In the genomic region with DNA sequence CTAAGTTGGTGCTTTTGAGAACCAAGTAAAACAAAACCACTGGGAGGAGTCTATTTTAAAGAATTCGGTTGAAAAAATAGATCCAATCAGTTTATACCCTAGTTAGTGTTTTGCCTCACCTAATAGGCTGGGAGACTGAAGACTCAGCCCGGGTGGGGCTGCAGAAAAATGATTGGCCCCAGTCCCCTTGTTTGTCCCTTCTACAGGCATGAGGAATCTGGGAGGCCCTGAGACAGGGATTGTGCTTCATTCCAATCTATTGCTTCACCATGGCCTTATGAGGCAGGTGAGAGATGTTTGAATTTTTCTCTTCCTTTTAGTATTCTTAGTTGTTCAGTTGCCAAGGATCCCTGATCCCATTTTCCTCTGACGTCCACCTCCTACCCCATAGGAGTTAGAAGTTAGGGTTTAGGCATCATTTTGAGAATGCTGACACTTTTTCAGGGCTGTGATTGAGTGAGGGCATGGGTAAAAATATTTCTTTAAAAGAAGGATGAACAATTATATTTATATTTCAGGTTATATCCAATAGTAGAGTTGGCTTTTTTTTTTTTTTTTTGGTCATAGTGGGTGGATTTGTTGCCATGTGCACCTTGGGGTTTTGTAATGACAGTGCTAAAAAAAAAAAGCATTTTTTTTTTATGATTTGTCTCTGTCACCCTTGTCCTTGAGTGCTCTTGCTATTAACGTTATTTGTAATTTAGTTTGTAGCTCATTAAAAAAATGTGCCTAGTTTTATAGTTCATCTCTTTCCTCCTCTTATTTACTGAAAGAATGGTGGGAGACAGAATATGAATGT, we compare ENCODE assay signal across 2 cellular contexts.
TF ChIP-seq lines count a peak whose summit lies in the region.

No MANE protein-coding gene starts in this region.

TF ChIP-seq in SK-N-SH, 30 proteins besides CTCF, POLR2A, EP300 and RAD21 (continued from another document):
- no peak for TF ChIP-seq POLR2AphosphoS5 (IDR thresholded peaks at IDR 0.05; ENCODE audit: low read depth, low read length)

TF ChIP-seq in SK-N-SH treated with all-trans-retinoic acid at 6 μM for 48 hours, 23 proteins besides CTCF, POLR2A, EP300 and RAD21 (continued from another document):
- TF ChIP-seq CSRNP3 (CRISPR knock-in tag; IDR thresholded peaks at IDR 0.05) (no peak), TCF4 (CRISPR knock-in tag; IDR thresholded peaks at IDR 0.05; ENCODE audit: borderline replicate concordance) (no peak), ZNF8 (CRISPR knock-in tag; IDR thresholded peaks at IDR 0.05) (no peak), PPARA (CRISPR knock-in tag; IDR thresholded peaks at IDR 0.05; ENCODE audit: borderline replicate concordance) (no peak), GLIS3 (CRISPR knock-in tag; IDR thresholded peaks at IDR 0.05) (no peak), ZNF565 (CRISPR knock-in tag; conservative IDR thresholded peaks at IDR 0.05; ENCODE audit: low read depth) (no peak), ZC3H10 (CRISPR knock-in tag; IDR thresholded peaks at IDR 0.05) (no peak), ARNTL (CRISPR knock-in tag; IDR thresholded peaks at IDR 0.05; ENCODE audit: borderline replicate concordance, low read depth) (no peak)
- TF ChIP-seq, protein P1, sequence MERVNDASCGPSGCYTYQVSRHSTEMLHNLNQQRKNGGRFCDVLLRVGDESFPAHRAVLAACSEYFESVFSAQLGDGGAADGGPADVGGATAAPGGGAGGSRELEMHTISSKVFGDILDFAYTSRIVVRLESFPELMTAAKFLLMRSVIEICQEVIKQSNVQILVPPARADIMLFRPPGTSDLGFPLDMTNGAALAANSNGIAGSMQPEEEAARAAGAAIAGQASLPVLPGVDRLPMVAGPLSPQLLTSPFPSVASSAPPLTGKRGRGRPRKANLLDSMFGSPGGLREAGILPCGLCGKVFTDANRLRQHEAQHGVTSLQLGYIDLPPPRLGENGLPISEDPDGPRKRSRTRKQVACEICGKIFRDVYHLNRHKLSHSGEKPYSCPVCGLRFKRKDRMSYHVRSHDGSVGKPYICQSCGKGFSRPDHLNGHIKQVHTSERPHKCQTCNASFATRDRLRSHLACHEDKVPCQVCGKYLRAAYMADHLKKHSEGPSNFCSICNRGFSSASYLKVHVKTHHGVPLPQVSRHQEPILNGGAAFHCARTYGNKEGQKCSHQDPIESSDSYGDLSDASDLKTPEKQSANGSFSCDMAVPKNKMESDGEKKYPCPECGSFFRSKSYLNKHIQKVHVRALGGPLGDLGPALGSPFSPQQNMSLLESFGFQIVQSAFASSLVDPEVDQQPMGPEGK (CRISPR knock-in tag; IDR thresholded peaks at IDR 0.05; ENCODE audit: borderline replicate concordance), result no peak
- TF ChIP-seq, protein P2, sequence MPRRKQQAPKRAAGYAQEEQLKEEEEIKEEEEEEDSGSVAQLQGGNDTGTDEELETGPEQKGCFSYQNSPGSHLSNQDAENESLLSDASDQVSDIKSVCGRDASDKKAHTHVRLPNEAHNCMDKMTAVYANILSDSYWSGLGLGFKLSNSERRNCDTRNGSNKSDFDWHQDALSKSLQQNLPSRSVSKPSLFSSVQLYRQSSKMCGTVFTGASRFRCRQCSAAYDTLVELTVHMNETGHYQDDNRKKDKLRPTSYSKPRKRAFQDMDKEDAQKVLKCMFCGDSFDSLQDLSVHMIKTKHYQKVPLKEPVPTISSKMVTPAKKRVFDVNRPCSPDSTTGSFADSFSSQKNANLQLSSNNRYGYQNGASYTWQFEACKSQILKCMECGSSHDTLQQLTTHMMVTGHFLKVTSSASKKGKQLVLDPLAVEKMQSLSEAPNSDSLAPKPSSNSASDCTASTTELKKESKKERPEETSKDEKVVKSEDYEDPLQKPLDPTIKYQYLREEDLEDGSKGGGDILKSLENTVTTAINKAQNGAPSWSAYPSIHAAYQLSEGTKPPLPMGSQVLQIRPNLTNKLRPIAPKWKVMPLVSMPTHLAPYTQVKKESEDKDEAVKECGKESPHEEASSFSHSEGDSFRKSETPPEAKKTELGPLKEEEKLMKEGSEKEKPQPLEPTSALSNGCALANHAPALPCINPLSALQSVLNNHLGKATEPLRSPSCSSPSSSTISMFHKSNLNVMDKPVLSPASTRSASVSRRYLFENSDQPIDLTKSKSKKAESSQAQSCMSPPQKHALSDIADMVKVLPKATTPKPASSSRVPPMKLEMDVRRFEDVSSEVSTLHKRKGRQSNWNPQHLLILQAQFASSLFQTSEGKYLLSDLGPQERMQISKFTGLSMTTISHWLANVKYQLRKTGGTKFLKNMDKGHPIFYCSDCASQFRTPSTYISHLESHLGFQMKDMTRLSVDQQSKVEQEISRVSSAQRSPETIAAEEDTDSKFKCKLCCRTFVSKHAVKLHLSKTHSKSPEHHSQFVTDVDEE (CRISPR knock-in tag; IDR thresholded peaks at IDR 0.05), result no peak
